In genomic region chr5:151384106-151384505, GRCh38 we compare ENCODE assay signal across 23 cellular contexts. TPM values are rescaled to one million over a fixed set of nuclear protein-coding genes. Genes with fewer than 3 reads are reported as not detected.
A peak's percentile ranks its signal among the peaks of the same experiment; 100 is the strongest.
DNase-seq lines count a peak whose midpoint lies in the region; ATAC-seq and TF ChIP-seq lines count a peak whose summit lies in the region.
"Had no signal": no experiment of that assay in that cellular context is flagged by ENCODE, and none has a peak within 500 bp of the region (broad histone marks: within the 10 kb centered on the region; RNA-seq: fewer than 3 reads in every experiment).

No MANE protein-coding gene starts in this region.

- POLR2A ChIA-PET in MCF 10A (lab: Yijun Ruan, JAX), result interaction anchor here (0.8 to 2.0 kb wide), 5 partner anchors 17 to 83 kb away, joined by 3 to 7 read pairs (median 5); partner anchors contain the start of genes SLC36A1 and SLC36A2

- no peaks in the 10 kb centered on the region for H3K79me2 ChIP-seq in mammary epithelial cell (ENCODE audit: insufficient read depth, low read length)

- peaks cover 14% of the 10 kb centered on the region for H3K27me3 Mint-ChIP-seq in MCF 10A (ENCODE audit: insufficient read depth, unreplicated experiment)

- no peaks in the 10 kb centered on the region for H3K36me3 Mint-ChIP-seq in MCF 10A (ENCODE audit: insufficient read depth, unreplicated experiment)
- H3K36me3 Mint-ChIP-seq: stimulated activated memory B cell treated with anti-CD40 and anti-IgM and Interleukin-4, amounts not matched to agents 10 μg/mL and 1 μg/mL and 100 μg/mL, for 72 hours had no signal

- H2AFZ ChIP-seq in mammary epithelial cell (ENCODE audit: low read depth, low read length), result peak overlapping the region; percentile 58

- no peaks in the 10 kb centered on the region for H3K9me3 ChIP-seq in breast epithelium
- H3K9me3 ChIP-seq in mammary epithelial cell (replicated peaks; ENCODE audit: insufficient read depth, low read length), result no peaks in the 10 kb centered on the region
- H3K9me3 ChIP-seq: HAP-1, left ventricle myocardium inferior had no signal

- dilution Hi-C loops in mammary epithelial cell (cut with HindIII; ENCODE audit: low sequenced_read_pairs), result no loop called here

- H3K27ac ChIP-seq in breast epithelium, result no peak overlapping the region
- no peak overlapping the region for H3K27ac ChIP-seq in mammary epithelial cell (ENCODE audit: insufficient read depth, low read depth, low read length)
- H3K27ac ChIP-seq: BLaER1 treated with 17β-estradiol and CSF1 and Interleukin-3, amounts not matched to agents 10 nM and 100 nM; epithelial cell of prostate; left ventricle myocardium inferior had no signal

- no peak for TF ChIP-seq POLR2A in breast epithelium (IDR thresholded peaks at IDR 0.05)

- no peak overlapping the region for H3K9ac ChIP-seq in mammary epithelial cell (ENCODE audit: insufficient read depth, low read length)
- H3K9ac ChIP-seq: BLaER1 treated with 17β-estradiol and CSF1 and Interleukin-3, amounts not matched to agents 10 nM and 100 nM had no signal

- no peaks in the 10 kb centered on the region for H3K36me3 ChIP-seq in breast epithelium
- H3K36me3 ChIP-seq in mammary epithelial cell (ENCODE audit: insufficient read depth, low read length), result no peaks in the 10 kb centered on the region
- H3K36me3 ChIP-seq: BLaER1 treated with 17β-estradiol and CSF1 and Interleukin-3, amounts not matched to agents 10 nM and 100 nM; HAP-1; left ventricle myocardium inferior had no signal

- no peaks in the 10 kb centered on the region for H3K4me1 ChIP-seq in breast epithelium
- no peaks in the 10 kb centered on the region for H3K4me1 ChIP-seq in mammary epithelial cell (ENCODE audit: insufficient read depth, low read length)
- H3K4me1 ChIP-seq: BLaER1 treated with 17β-estradiol and CSF1 and Interleukin-3, amounts not matched to agents 10 nM and 100 nM; HAP-1 had no signal

- H4K20me1 ChIP-seq in mammary epithelial cell (ENCODE audit: insufficient read depth, low read length), result no peaks in the 10 kb centered on the region
- H4K20me1 ChIP-seq: BLaER1 treated with 17β-estradiol and CSF1 and Interleukin-3, amounts not matched to agents 10 nM and 100 nM had no signal

- no peak overlapping the region for H3K27ac Mint-ChIP-seq in MCF 10A (ENCODE audit: low read depth, unreplicated experiment)
- H3K27ac Mint-ChIP-seq: activated naive CD8-positive, alpha-beta T cell treated with anti-CD3 and anti-CD28 coated beads, Interleukin-2, amount 50 U/mL, for 24 hours; activated T-helper 17 cell treated with anti-CD3 and anti-CD28 coated beads, Interleukin-2, amount 50 U/mL, for 72 hours; IgD-negative memory B cell; stimulated activated memory B cell treated with anti-CD40 and anti-IgM and Interleukin-4, amounts not matched to agents 10 μg/mL and 1 μg/mL and 100 μg/mL, for 72 hours had no signal

- WGBS in mammary epithelial cell (ENCODE audit: low coverage, missing lambda C conversion rate), result 23% methylated on average over 2 of the region's 2 CpGs

- peak overlapping the region; percentile 51 for H3K4me2 ChIP-seq in mammary epithelial cell (ENCODE audit: insufficient read depth, low read depth, low read length)
- H3K4me2 ChIP-seq: BLaER1 treated with 17β-estradiol and CSF1 and Interleukin-3, amounts not matched to agents 10 nM and 100 nM had no signal

- BruUV-seq in MCF 10A (replicated peaks; lab: Mats Ljungman, UMichigan), result no TSS peak
- BruUV-seq in mammary epithelial cell (replicated peaks; lab: Mats Ljungman, UMichigan), result no TSS peak

- peak overlapping the region; percentile 9 for H3K4me3 Mint-ChIP-seq in MCF 10A (ENCODE audit: unreplicated experiment)
- H3K4me3 Mint-ChIP-seq: activated naive CD8-positive, alpha-beta T cell treated with anti-CD3 and anti-CD28 coated beads, Interleukin-2, amount 50 U/mL, for 24 hours; activated T-helper 17 cell treated with anti-CD3 and anti-CD28 coated beads, Interleukin-2, amount 50 U/mL, for 72 hours; IgD-negative memory B cell; stimulated activated memory B cell treated with anti-CD40 and anti-IgM and Interleukin-4, amounts not matched to agents 10 μg/mL and 1 μg/mL and 100 μg/mL, for 72 hours had no signal

- H3K27me3 ChIP-seq in breast epithelium (no peaks in the 10 kb centered on the region), mammary epithelial cell (ENCODE audit: insufficient read depth, low read length) (no peaks in the 10 kb centered on the region)
- H3K27me3 ChIP-seq: BLaER1 treated with 17β-estradiol and CSF1 and Interleukin-3, amounts not matched to agents 10 nM and 100 nM had no signal

- ATAC-seq in HG03565 (IDR thresholded peaks at IDR 0.05; ENCODE audit: unreplicated experiment) (no peak), HG03457 (IDR thresholded peaks at IDR 0.05; ENCODE audit: unreplicated experiment) (no peak)
- ATAC-seq: activated naive CD8-positive, alpha-beta T cell treated with anti-CD3 and anti-CD28 coated beads, Interleukin-2, amount 50 U/mL, for 24 hours; activated T-helper 17 cell treated with anti-CD3 and anti-CD28 coated beads, Interleukin-2, amount 50 U/mL, for 72 hours; right cardiac atrium; stimulated activated memory B cell treated with anti-CD40 and anti-IgM and Interleukin-4, amounts not matched to agents 10 μg/mL and 1 μg/mL and 100 μg/mL, for 72 hours had no signal

- intact Hi-C loops in MCF 10A (cut with micrococcal nuclease) (no loop called here), breast epithelium (cut with DNase I; ENCODE audit: low total_unique reads) (no loop called here), mammary epithelial cell (cut with micrococcal nuclease) (loop anchor here (2.0 kb wide), 1 partner anchor 117 kb away; no protein-coding TSS in a partner anchor)

- no peak overlapping the region for H3K4me3 ChIP-seq in breast epithelium
- no peak overlapping the region for H3K4me3 ChIP-seq in mammary epithelial cell (replicated peaks in 1 of 3; ENCODE audit: insufficient read depth in 1 of 3, low read depth in 2 of 3, low read length in 3 of 3)
- H3K4me3 ChIP-seq: BLaER1 treated with 17β-estradiol and CSF1 and Interleukin-3, amounts not matched to agents 10 nM and 100 nM; HAP-1; left ventricle myocardium inferior had no signal

- H3K4me1 Mint-ChIP-seq in MCF 10A (ENCODE audit: insufficient read depth, unreplicated experiment), result peaks cover 13% of the 10 kb centered on the region
- H3K4me1 Mint-ChIP-seq: activated naive CD8-positive, alpha-beta T cell treated with anti-CD3 and anti-CD28 coated beads, Interleukin-2, amount 50 U/mL, for 24 hours; activated T-helper 17 cell treated with anti-CD3 and anti-CD28 coated beads, Interleukin-2, amount 50 U/mL, for 72 hours; IgD-negative memory B cell; stimulated activated memory B cell treated with anti-CD40 and anti-IgM and Interleukin-4, amounts not matched to agents 10 μg/mL and 1 μg/mL and 100 μg/mL, for 72 hours had no signal

- in situ Hi-C loops in mammary epithelial cell (cut with MboI; ENCODE audit: low sequenced_read_pairs in 2 of 2), result no loop called here

- DNase-seq in MCF 10A (ENCODE audit: unreplicated experiment), result peak; percentile 44
- DNase-seq in breast epithelium (ENCODE audit: low spot score in 2 of 2), result no peak
- peak; percentile 26 for DNase-seq in mammary epithelial cell
- peak; percentile 67 for DNase-seq in kidney tubule cell (ENCODE audit: low spot score)
- no peak for DNase-seq in retina
- DNase-seq in activated effector memory CD4-positive, alpha-beta T cell treated with Interleukin-2 at 50 U/mL for 16 hours, result no peak
- DNase-seq: activated CD4-positive, alpha-beta T cell treated with anti-CD3 and anti-CD28 coated beads for 48 hours; activated naive CD8-positive, alpha-beta T cell treated with anti-CD3 and anti-CD28 coated beads, Interleukin-2, amount 50 U/mL, for 24 hours; glutamatergic neuron; left ventricle myocardium inferior; NCI-H187; right cardiac atrium; SHP77 treated with DMSO at 0.1 percent for 48 hours; T-helper 1 cell had no signal

- peaks cover 11% of the 10 kb centered on the region for H3K9me3 Mint-ChIP-seq in MCF 10A (ENCODE audit: unreplicated experiment)
- H3K9me3 Mint-ChIP-seq: activated naive CD8-positive, alpha-beta T cell treated with anti-CD3 and anti-CD28 coated beads, Interleukin-2, amount 50 U/mL, for 24 hours; activated T-helper 17 cell treated with anti-CD3 and anti-CD28 coated beads, Interleukin-2, amount 50 U/mL, for 72 hours; IgD-negative memory B cell; stimulated activated memory B cell treated with anti-CD40 and anti-IgM and Interleukin-4, amounts not matched to agents 10 μg/mL and 1 μg/mL and 100 μg/mL, for 72 hours had no signal

- TF ChIP-seq CTCF in MCF 10A (IDR thresholded peaks at IDR 0.05; ENCODE audit: unreplicated experiment) (no peak), breast epithelium (IDR thresholded peaks at IDR 0.05) (no peak), mammary epithelial cell (conservative IDR thresholded peaks at IDR 0.05 in 1 of 2, IDR thresholded peaks at IDR 0.05 in 1 of 2; ENCODE audit: extremely low read depth in 1 of 2, insufficient read depth in 1 of 2, low read depth in 1 of 2, low read length in 2 of 2) (no peak)

- CTCF ChIA-PET in MCF 10A (lab: Yijun Ruan, JAX) (interaction anchor here (0.6 to 2.3 kb wide), 19 partner anchors 10 to 358 kb away, joined by 3 to 8 read pairs (median 4); no protein-coding TSS in a partner anchor), mammary epithelial cell (lab: Charles Lee; ENCODE audit: low non-redundant PET) (interaction anchor here (1.0 kb wide), 1 partner anchor 64 kb away, joined by 3 read pairs; the partner anchor contains the start of gene SLC36A1)

RNA-seq across cellular contexts. Expression of gene SLC36A2, which starts 36.7 kb away (rescaled TPM):
- total RNA-seq in MCF 10A (2022) (not detected in 2 replicates), breast epithelium (under 1 TPM in 1 of 3 donors, not detected in 2; 0.16 TPM), mammary epithelial cell (not detected)
- not detected for polyA plus RNA-seq in mammary epithelial cell
- polyA minus RNA-seq in mammary epithelial cell, result not detected
- total RNA-seq: activated T-helper 17 cell treated with anti-CD3 and anti-CD28 coated beads, Interleukin-2, amount 50 U/mL, for 72 hours; dermis microvascular lymphatic vessel endothelial cell; right cardiac atrium had no signal
- polyA plus RNA-seq: IgD-negative memory B cell had no signal

Comparison
In these comparisons a context has a peak if more than half of its experiments do, and no peak if none do; other contexts are left out.
1. DNase-seq: peak in MCF 10A (single experiment), mammary epithelial cell (single experiment) and kidney tubule cell (single experiment); none in breast epithelium (0 of 2), retina (single experiment) and activated effector memory CD4-positive, alpha-beta T cell treated with Interleukin-2 at 50 U/mL for 16 hours (single experiment).